Comparison of ENCODE assay signal across 2 cellular contexts in the genomic region with DNA sequence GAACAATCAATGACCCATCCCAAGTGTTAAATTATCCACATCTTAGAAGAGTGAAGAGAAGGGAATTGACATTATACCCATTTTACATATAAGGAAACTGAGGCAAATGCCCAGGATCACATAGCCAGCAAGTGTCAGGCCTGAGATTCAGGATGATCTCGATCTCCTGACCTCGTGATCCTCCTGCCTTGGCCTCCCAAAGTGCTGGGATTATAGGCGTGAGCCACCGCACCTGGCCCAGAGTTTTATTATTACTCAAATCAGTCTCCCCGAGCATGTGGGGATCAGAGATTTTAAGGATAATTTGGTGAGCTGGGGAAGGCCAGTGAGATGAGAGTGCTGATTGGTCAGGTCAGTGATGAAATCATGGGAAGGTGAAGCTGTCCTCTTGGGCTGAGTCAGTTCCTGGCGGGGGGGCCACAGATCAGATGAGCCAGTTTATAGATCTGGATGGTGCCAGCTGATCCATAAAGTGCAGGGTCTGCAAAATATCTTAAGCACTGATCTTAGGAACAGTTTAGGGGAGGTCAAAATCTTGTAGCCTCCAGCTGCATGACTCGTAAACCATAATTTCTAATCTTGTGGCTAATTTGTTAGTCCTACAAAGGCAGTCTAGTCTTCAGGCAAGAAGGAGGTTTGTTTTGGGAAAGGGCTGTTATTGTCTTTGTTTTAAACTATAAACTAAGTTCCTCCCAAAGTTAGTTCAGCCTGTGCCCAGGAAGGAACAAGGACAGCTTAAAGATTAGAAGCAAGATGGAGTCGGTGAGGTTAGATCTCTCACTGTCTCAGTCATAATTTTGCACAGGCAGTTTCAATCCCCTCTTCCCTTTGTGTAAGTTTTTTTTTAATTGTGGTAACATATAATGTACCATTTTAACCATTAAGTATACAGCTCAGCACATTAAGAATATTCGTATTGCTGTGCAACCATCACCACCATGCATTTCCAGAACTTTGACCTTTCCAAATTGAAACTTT.
TF ChIP-seq lines count a peak whose summit lies in the region.

No MANE protein-coding gene starts in this region.

TF ChIP-seq in HEK293, 187 proteins besides CTCF, POLR2A, EP300 and RAD21 (continued from another document):
- TF ChIP-seq, protein P1, sequence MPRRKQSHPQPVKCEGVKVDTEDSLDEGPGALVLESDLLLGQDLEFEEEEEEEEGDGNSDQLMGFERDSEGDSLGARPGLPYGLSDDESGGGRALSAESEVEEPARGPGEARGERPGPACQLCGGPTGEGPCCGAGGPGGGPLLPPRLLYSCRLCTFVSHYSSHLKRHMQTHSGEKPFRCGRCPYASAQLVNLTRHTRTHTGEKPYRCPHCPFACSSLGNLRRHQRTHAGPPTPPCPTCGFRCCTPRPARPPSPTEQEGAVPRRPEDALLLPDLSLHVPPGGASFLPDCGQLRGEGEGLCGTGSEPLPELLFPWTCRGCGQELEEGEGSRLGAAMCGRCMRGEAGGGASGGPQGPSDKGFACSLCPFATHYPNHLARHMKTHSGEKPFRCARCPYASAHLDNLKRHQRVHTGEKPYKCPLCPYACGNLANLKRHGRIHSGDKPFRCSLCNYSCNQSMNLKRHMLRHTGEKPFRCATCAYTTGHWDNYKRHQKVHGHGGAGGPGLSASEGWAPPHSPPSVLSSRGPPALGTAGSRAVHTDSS (tag by site-specific recombination; IDR thresholded peaks at IDR 0.05) = no peak
- TF ChIP-seq, protein P2, sequence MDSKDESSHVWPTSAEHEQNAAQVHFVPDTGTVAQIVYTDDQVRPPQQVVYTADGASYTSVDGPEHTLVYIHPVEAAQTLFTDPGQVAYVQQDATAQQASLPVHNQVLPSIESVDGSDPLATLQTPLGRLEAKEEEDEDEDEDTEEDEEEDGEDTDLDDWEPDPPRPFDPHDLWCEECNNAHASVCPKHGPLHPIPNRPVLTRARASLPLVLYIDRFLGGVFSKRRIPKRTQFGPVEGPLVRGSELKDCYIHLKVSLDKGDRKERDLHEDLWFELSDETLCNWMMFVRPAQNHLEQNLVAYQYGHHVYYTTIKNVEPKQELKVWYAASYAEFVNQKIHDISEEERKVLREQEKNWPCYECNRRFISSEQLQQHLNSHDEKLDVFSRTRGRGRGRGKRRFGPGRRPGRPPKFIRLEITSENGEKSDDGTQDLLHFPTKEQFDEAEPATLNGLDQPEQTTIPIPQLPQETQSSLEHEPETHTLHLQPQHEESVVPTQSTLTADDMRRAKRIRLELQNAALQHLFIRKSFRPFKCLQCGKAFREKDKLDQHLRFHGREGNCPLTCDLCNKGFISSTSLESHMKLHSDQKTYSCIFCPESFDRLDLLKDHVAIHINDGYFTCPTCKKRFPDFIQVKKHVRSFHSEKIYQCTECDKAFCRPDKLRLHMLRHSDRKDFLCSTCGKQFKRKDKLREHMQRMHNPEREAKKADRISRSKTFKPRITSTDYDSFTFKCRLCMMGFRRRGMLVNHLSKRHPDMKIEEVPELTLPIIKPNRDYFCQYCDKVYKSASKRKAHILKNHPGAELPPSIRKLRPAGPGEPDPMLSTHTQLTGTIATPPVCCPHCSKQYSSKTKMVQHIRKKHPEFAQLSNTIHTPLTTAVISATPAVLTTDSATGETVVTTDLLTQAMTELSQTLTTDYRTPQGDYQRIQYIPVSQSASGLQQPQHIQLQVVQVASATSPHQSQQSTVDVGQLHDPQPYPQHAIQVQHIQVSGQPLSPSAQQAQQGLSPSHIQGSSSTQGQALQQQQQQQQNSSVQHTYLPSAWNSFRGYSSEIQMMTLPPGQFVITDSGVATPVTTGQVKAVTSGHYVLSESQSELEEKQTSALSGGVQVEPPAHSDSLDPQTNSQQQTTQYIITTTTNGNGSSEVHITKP (tag by site-specific recombination; IDR thresholded peaks at IDR 0.05) = 0 out of 2 replicates have a peak, but pooled peaks have one; percentile 15
- no peak for TF ChIP-seq ZNF157 (tag by site-specific recombination; IDR thresholded peaks at IDR 0.05)
- no peak for TF ChIP-seq SP2 (tag by site-specific recombination; IDR thresholded peaks at IDR 0.05)
- TF ChIP-seq ZBTB48 (tag by site-specific recombination; IDR thresholded peaks at IDR 0.05) = no peak
- TF ChIP-seq, protein P3, sequence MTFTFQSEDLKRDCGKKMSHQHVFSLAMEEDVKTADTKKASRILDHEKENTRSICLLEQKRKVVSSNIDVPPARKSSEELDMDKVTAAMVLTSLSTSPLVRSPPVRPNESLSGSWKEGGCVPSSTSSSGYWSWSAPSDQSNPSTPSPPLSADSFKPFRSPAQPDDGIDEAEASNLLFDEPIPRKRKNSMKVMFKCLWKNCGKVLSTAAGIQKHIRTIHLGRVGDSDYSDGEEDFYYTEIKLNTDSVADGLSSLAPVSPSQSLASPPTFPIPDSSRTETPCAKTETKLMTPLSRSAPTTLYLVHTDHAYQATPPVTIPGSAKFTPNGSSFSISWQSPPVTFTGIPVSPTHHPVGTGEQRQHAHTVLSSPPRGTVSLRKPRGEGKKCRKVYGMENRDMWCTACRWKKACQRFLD (tag by site-specific recombination; IDR thresholded peaks at IDR 0.05) = no peak
- TF ChIP-seq GLIS1 (tag by site-specific recombination; IDR thresholded peaks at IDR 0.05) = peak; percentile 39; the same call in 1 of the 2 replicates
- no peak for TF ChIP-seq ZNF843 (tag by site-specific recombination; IDR thresholded peaks at IDR 0.05)
- TF ChIP-seq ZNF404 (tag by site-specific recombination; IDR thresholded peaks at IDR 0.05) = no peak
- TF ChIP-seq TRIM28 (IDR thresholded peaks at IDR 0.05; ENCODE audit: borderline replicate concordance, low read length) = no peak
- no peak for TF ChIP-seq ZNF830 (tag by site-specific recombination; IDR thresholded peaks at IDR 0.05; ENCODE audit: low read depth)
- TF ChIP-seq, protein P4, sequence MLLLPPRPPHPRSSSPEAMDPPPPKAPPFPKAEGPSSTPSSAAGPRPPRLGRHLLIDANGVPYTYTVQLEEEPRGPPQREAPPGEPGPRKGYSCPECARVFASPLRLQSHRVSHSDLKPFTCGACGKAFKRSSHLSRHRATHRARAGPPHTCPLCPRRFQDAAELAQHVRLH (tag by site-specific recombination; IDR thresholded peaks at IDR 0.05) = no peak
- 0 out of 2 replicates have a peak, but pooled peaks have one; percentile 16 for TF ChIP-seq ZNF629 (tag by site-specific recombination; IDR thresholded peaks at IDR 0.05)
TF ChIP-seq in HEK293: peak in this region for 3.

TF ChIP-seq in GM23338, 12 proteins besides CTCF, POLR2A, EP300 and RAD21 (continued from another document):
- TF ChIP-seq, protein P5, sequence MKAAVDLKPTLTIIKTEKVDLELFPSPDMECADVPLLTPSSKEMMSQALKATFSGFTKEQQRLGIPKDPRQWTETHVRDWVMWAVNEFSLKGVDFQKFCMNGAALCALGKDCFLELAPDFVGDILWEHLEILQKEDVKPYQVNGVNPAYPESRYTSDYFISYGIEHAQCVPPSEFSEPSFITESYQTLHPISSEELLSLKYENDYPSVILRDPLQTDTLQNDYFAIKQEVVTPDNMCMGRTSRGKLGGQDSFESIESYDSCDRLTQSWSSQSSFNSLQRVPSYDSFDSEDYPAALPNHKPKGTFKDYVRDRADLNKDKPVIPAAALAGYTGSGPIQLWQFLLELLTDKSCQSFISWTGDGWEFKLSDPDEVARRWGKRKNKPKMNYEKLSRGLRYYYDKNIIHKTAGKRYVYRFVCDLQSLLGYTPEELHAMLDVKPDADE (IDR thresholded peaks at IDR 0.05) = no peak
- TF ChIP-seq POLR2AphosphoS5 (IDR thresholded peaks at IDR 0.05; ENCODE audit: low read depth) (no peak), STAT1 (IDR thresholded peaks at IDR 0.05; ENCODE audit: unreplicated experiment) (no peak), NANOG (IDR thresholded peaks at IDR 0.05; ENCODE audit: borderline replicate concordance) (no peak), CREB1 (CRISPR knock-in tag; IDR thresholded peaks at IDR 0.05; ENCODE audit: low read depth) (no peak)
- TF ChIP-seq, protein P6, sequence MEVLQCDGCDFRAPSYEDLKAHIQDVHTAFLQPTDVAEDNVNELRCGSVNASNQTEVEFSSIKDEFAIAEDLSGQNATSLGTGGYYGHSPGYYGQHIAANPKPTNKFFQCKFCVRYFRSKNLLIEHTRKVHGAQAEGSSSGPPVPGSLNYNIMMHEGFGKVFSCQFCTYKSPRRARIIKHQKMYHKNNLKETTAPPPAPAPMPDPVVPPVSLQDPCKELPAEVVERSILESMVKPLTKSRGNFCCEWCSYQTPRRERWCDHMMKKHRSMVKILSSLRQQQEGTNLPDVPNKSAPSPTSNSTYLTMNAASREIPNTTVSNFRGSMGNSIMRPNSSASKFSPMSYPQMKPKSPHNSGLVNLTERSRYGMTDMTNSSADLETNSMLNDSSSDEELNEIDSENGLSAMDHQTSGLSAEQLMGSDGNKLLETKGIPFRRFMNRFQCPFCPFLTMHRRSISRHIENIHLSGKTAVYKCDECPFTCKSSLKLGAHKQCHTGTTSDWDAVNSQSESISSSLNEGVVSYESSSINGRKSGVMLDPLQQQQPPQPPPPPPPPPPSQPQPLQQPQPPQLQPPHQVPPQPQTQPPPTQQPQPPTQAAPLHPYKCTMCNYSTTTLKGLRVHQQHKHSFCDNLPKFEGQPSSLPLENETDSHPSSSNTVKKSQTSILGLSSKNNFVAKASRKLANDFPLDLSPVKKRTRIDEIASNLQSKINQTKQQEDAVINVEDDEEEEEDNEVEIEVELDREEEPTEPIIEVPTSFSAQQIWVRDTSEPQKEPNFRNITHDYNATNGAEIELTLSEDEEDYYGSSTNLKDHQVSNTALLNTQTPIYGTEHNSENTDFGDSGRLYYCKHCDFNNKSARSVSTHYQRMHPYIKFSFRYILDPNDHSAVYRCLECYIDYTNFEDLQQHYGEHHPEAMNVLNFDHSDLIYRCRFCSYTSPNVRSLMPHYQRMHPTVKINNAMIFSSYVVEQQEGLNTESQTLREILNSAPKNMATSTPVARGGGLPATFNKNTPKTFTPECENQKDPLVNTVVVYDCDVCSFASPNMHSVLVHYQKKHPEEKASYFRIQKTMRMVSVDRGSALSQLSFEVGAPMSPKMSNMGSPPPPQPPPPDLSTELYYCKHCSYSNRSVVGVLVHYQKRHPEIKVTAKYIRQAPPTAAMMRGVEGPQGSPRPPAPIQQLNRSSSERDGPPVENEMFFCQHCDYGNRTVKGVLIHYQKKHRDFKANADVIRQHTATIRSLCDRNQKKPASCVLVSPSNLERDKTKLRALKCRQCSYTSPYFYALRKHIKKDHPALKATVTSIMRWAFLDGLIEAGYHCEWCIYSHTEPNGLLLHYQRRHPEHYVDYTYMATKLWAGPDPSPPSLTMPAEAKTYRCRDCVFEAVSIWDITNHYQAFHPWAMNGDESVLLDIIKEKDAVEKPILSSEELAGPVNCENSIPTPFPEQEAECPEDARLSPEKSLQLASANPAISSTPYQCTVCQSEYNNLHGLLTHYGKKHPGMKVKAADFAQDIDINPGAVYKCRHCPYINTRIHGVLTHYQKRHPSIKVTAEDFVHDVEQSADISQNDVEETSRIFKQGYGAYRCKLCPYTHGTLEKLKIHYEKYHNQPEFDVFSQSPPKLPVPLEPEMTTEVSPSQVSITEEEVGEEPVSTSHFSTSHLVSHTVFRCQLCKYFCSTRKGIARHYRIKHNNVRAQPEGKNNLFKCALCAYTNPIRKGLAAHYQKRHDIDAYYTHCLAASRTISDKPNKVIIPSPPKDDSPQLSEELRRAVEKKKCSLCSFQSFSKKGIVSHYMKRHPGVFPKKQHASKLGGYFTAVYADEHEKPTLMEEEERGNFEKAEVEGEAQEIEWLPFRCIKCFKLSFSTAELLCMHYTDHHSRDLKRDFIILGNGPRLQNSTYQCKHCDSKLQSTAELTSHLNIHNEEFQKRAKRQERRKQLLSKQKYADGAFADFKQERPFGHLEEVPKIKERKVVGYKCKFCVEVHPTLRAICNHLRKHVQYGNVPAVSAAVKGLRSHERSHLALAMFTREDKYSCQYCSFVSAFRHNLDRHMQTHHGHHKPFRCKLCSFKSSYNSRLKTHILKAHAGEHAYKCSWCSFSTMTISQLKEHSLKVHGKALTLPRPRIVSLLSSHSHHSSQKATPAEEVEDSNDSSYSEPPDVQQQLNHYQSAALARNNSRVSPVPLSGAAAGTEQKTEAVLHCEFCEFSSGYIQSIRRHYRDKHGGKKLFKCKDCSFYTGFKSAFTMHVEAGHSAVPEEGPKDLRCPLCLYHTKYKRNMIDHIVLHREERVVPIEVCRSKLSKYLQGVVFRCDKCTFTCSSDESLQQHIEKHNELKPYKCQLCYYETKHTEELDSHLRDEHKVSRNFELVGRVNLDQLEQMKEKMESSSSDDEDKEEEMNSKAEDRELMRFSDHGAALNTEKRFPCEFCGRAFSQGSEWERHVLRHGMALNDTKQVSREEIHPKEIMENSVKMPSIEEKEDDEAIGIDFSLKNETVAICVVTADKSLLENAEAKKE (CRISPR knock-in tag; IDR thresholded peaks at IDR 0.05) = no peak
